ENCODE assay signal across 7 cellular contexts in genomic region chr18:52903858-52904257, GRCh38.
A peak's percentile ranks its signal among the peaks of the same experiment; 100 is the strongest.
DNase-seq lines count a peak whose midpoint lies in the region; ATAC-seq and TF ChIP-seq lines count a peak whose summit lies in the region.

No MANE protein-coding gene starts in this region.

- no peaks in the 10 kb centered on the region for H3K4me1 ChIP-seq in CD4-positive, alpha-beta memory T cell (ENCODE audit: insufficient read depth, low read length)

- no peak overlapping the region for H3K27ac ChIP-seq in HL-60 (replicated peaks)
- H3K27ac ChIP-seq in CD4-positive, alpha-beta memory T cell (ENCODE audit: low read depth, low read length): no peak overlapping the region

- POLR2A ChIA-PET in CD4-positive, alpha-beta memory T cell (lab: Charles Lee; ENCODE audit: partially characterized antibody): no interaction called here

- H3K36me3 Mint-ChIP-seq in CD4-positive, alpha-beta memory T cell: no peaks in the 10 kb centered on the region

- H3K9me3 Mint-ChIP-seq in CD4-positive, alpha-beta memory T cell: peaks cover 0 to 6% (median 0%) of the 10 kb centered on the region in 8 donors

- intact Hi-C loops in CD4-positive, alpha-beta memory T cell (cut with micrococcal nuclease): no loop called here

- TF ChIP-seq CTCF in GM10266 (IDR thresholded peaks at IDR 0.05; ENCODE audit: control insufficient read depth, insufficient read depth, low read depth, missing control alignments) (peak; percentile 48), HL-60 (IDR thresholded peaks at IDR 0.05; ENCODE audit: insufficient read depth, low read length) (peak; percentile 67)

- CTCF ChIA-PET in CD4-positive, alpha-beta memory T cell (lab: Charles Lee; ENCODE audit: partially characterized antibody): no interaction called here

- no peak overlapping the region for H3K4me3 Mint-ChIP-seq in CD4-positive, alpha-beta memory T cell

- no peaks in the 10 kb centered on the region for H3K4me1 Mint-ChIP-seq in CD4-positive, alpha-beta memory T cell

- H3K4me3 ChIP-seq in HL-60 (replicated peaks; ENCODE audit: insufficient read depth, low read length): no peak overlapping the region
- H3K4me3 ChIP-seq in CD4-positive, alpha-beta memory T cell (ENCODE audit: low read length in 2 of 2): no peak overlapping the region

- H3K27me3 ChIP-seq in HL-60 (ENCODE audit: insufficient read depth, poor library complexity, severe bottlenecking): no peaks in the 10 kb centered on the region
- H3K27me3 ChIP-seq in CD4-positive, alpha-beta memory T cell (ENCODE audit: insufficient read depth, low read length): no peaks in the 10 kb centered on the region

- DNase-seq in GM10266 (ENCODE audit: extremely low spot score) (peak; percentile 8), HL-60 (ENCODE audit: low read depth in 1 of 2, low spot score in 1 of 2) (peak in 1 of 2 experiments; percentile 44), SHP77 treated with DMSO at 0.1 percent for 48 hours (lab: John Stamatoyannopoulos, UW) (peak; percentile 14), iPS-NIHi11 (ENCODE audit: low spot score) (peak; percentile 29), T-helper 9 cell (no peak)
- DNase-seq in CD4-positive, alpha-beta memory T cell: no peak

- no peaks in the 10 kb centered on the region for H3K9me3 ChIP-seq in CD4-positive, alpha-beta memory T cell (ENCODE audit: control insufficient read depth in 1 of 2, low read length in 2 of 2)

- no peaks in the 10 kb centered on the region for H3K36me3 ChIP-seq in CD4-positive, alpha-beta memory T cell (ENCODE audit: insufficient read depth, low read length)

- H3K27ac Mint-ChIP-seq in CD4-positive, alpha-beta memory T cell: no peak overlapping the region

- no peak for ATAC-seq in GM21515 (IDR thresholded peaks at IDR 0.05; ENCODE audit: unreplicated experiment)

- H3K27me3 Mint-ChIP-seq in CD4-positive, alpha-beta memory T cell: no peaks in the 10 kb centered on the region

Comparison
In these comparisons a context has a peak if more than half of its experiments do, and no peak if none do; other contexts are left out.
1. DNase-seq: peak in GM10266 (single experiment), SHP77 treated with DMSO at 0.1 percent for 48 hours (single experiment) and iPS-NIHi11 (single experiment); none in T-helper 9 cell (single experiment) and CD4-positive, alpha-beta memory T cell (0 of 5).